ENCODE assay signal across 8 cellular contexts in the genomic region with DNA sequence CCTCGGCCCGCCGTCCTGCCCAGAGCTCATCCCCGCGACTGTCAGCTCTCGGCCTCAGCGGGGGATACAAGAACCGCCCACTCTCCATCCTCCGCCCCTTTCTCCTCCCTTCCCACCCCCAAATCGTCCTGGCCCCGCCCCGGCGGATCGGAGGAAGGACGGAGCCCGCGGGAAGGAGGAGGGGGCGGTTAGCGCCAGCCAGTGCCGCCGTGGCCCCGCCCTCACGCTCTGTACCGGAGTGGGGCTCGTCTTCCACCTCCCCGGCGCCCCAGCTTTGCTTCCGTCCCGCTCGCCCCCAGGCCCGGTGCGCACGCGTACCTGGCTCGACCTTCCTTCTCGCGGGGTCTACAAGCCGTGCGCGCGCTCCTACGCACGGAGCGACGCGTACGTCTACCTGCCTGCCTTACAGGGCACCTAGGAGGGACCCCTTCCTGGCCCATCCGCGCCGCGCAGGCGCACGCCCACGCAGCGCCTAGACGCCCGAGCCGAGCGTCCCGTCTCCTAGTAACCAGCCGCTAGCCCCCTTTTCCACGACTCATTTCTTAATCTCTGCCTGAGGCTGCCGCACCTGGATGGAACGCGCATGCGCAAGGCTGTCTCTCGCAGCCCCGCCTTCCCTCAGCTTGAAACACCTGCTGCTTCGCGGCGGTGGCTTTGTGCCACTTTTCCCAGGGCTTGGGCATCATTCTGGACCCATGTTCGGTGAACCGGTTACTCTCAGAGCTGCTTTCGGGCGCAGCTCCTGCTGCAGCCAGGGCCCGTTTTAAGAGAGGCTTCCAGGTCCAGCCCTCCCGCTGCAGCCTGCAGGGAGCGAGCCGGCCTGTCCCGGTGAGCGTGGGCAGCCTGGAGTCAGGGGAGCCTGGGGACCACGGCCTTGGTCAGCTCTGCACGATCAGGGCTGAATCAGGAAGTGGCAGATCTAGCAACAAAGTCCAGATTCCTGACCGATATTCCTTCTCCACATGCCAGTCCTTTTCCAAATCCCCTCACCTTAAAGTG. TPM values are rescaled to one million over a fixed set of nuclear protein-coding genes. Genes with fewer than 3 reads are reported as not detected.
DNase-seq lines count a peak whose midpoint lies in the region; ATAC-seq, FAIRE-seq and TF ChIP-seq lines count a peak whose summit lies in the region.

A gene with protein sequence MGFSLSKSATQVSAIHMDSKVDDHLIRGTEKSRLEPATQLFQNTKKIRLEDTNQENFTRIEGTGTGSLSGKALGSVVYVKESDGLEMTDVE (plus strand): TSS at position 598 of the 999 bp plus-strand sequence. CDS start 8,852 bp downstream, outside the sequence.

- peak; percentile 87 for DNase-seq in NCI-H2029 treated with DMSO at 0.1 percent for 48 hours (lab: John Stamatoyannopoulos, UW)
- DNase-seq in T-helper 9 cell = peak; percentile 96
- peak; percentile 94 for DNase-seq in astrocyte of the hippocampus (ENCODE audit: low read depth, low spot score)
- peak; percentile 93 for DNase-seq in hippocampal formation (lab: John Stamatoyannopoulos, UW)
- peak; percentile 77 for DNase-seq in renal cortical epithelial cell (ENCODE audit: low read depth)
- no peak for DNase-seq in D721Med (ENCODE audit: insufficient read length, low spot score)

- FAIRE-seq in D721Med (lab: Jason Lieb, UNC) = no peak

- TF ChIP-seq CTCF in D721Med (IDR thresholded peaks at IDR 0.05; ENCODE audit: insufficient read depth, missing control alignments) = no peak

- ATAC-seq in GM18519 (IDR thresholded peaks at IDR 0.05; ENCODE audit: low FRiP score, unreplicated experiment) (peak; percentile 72), HG03039 (IDR thresholded peaks at IDR 0.05; ENCODE audit: unreplicated experiment) (peak; percentile 84)

RNA-seq across cellular contexts. Expression of the gene that starts here (rescaled TPM):
- 5.6 and 9.2 TPM in 2 replicates for total RNA-seq in renal cortical epithelial cell
